ENCODE assay signal across 19 cellular contexts in genomic region chr2:86027196-86027912, GRCh38.
DNase-seq lines count a peak whose midpoint lies in the region; ATAC-seq and TF ChIP-seq lines count a peak whose summit lies in the region.
"Had no signal": no experiment of that assay in that cellular context is flagged by ENCODE, and none has a peak within 500 bp of the region (broad histone marks: within the 10 kb centered on the region; RNA-seq: fewer than 3 reads in every experiment).

No MANE protein-coding gene starts in this region.

- H3K36me3 ChIP-seq in BLaER1 treated with 17β-estradiol and CSF1 and Interleukin-3, amounts not matched to agents 10 nM and 100 nM, result peaks cover 60 to 100% (median 90%) of the 10 kb centered on the region in 11 experiments
- H3K36me3 ChIP-seq in PC-3 (ENCODE audit: low read depth, low read length) (peaks cover 53% of the 10 kb centered on the region), spleen (peaks cover 4 to 86% (median 56%) of the 10 kb centered on the region in 6 donors)

- H3K27me3 ChIP-seq in BLaER1 treated with 17β-estradiol and CSF1 and Interleukin-3, amounts not matched to agents 10 nM and 100 nM, result no peaks in the 10 kb centered on the region
- H3K27me3 ChIP-seq in PC-3 (ENCODE audit: low read length), result no peaks in the 10 kb centered on the region
- H3K27me3 ChIP-seq in spleen (replicated peaks in 1 of 7), result no peaks in the 10 kb centered on the region
- H3K27me3 ChIP-seq: cardiac muscle cell had no signal

- no peak overlapping the region for H3K4me3 Mint-ChIP-seq in stimulated activated naive CD8-positive, alpha-beta T cell treated with anti-CD3 and anti-CD28 coated beads, Interleukin-15, amount 100 ng/mL, for 72 hours
- H3K4me3 Mint-ChIP-seq: activated T-cell treated with anti-CD3 and anti-CD28 coated beads, Interleukin-2, amount 50 U/mL, for 4 hours; nephron had no signal

- TF ChIP-seq CTCF in PC-3 (conservative IDR thresholded peaks at IDR 0.05; ENCODE audit: low read depth, low read length) (no peak), spleen (IDR thresholded peaks at IDR 0.05 in 8 of 11, conservative IDR thresholded peaks at IDR 0.05 in 3 of 11) (no peak)

- no peaks in the 10 kb centered on the region for H3K9me3 ChIP-seq in BLaER1 treated with 17β-estradiol and CSF1 and Interleukin-3, amounts not matched to agents 10 nM and 100 nM (replicated peaks in 1 of 11)
- no peaks in the 10 kb centered on the region for H3K9me3 ChIP-seq in PC-3 (ENCODE audit: low read length)
- no peaks in the 10 kb centered on the region for H3K9me3 ChIP-seq in spleen
- H3K9me3 ChIP-seq: Caco-2, HAP-1 had no signal

- peaks cover 34% of the 10 kb centered on the region for H3K4me1 Mint-ChIP-seq in stimulated activated naive CD8-positive, alpha-beta T cell treated with anti-CD3 and anti-CD28 coated beads, Interleukin-15, amount 100 ng/mL, for 72 hours

- POLR2A ChIA-PET in PC-3 (lab: Charles Lee; ENCODE audit: unreplicated experiment), result no interaction called here

- peak overlapping the region in 5 of 11 experiments; percentile 14 to 46 (median 29); a peak in 5 of 22 replicates for H3K9ac ChIP-seq in BLaER1 treated with 17β-estradiol and CSF1 and Interleukin-3, amounts not matched to agents 10 nM and 100 nM
- no peak overlapping the region for H3K9ac ChIP-seq in PC-3 (ENCODE audit: low read length)

- H2AFZ ChIP-seq in PC-3 (ENCODE audit: low read length), result no peak overlapping the region

- peak overlapping the region in 7 of 11 experiments; percentile 24 to 53 (median 40); a peak in 10 of 22 replicates for H3K27ac ChIP-seq in BLaER1 treated with 17β-estradiol and CSF1 and Interleukin-3, amounts not matched to agents 10 nM and 100 nM
- no peak overlapping the region for H3K27ac ChIP-seq in PC-3 (ENCODE audit: low read length)
- peak overlapping the region in 5 of 8 donors; percentile 33 to 64 (median 59) for H3K27ac ChIP-seq in spleen

- WGBS in spleen, 5 donors, result 89 to 92% (median 91%) methylated on average over 17 of the region's 17 CpGs

- H3K9me2 ChIP-seq in PC-3 (replicated peaks; ENCODE audit: low read length), result no peaks in the 10 kb centered on the region

- peak overlapping the region; percentile 51 to 88 (median 73); a peak in 21 of 22 replicates for H3K4me2 ChIP-seq in BLaER1 treated with 17β-estradiol and CSF1 and Interleukin-3, amounts not matched to agents 10 nM and 100 nM
- no peak overlapping the region for H3K4me2 ChIP-seq in PC-3 (ENCODE audit: low read length)

- no peaks in the 10 kb centered on the region for H3K27me3 Mint-ChIP-seq in stimulated activated naive CD8-positive, alpha-beta T cell treated with anti-CD3 and anti-CD28 coated beads, Interleukin-15, amount 100 ng/mL, for 72 hours

- H3K79me2 ChIP-seq in PC-3 (ENCODE audit: low read length), result no peaks in the 10 kb centered on the region

- TSS peak; percentile 7 for BruUV-seq in PC-3 (replicated peaks; lab: Mats Ljungman, UMichigan)

- CTCF ChIA-PET in PC-3 (lab: Charles Lee), result no interaction called here

- no peak for DNase-seq in PC-3
- peak; percentile 17 for DNase-seq in left kidney (ENCODE audit: low read depth, low spot score)
- DNase-seq in spleen, result no peak
- DNase-seq in stimulated activated naive CD8-positive, alpha-beta T cell treated with anti-CD3 and anti-CD28 coated beads, Interleukin-15, amount 100 ng/mL, for 72 hours, result no peak
- DNase-seq: activated CD4-positive, alpha-beta T cell treated with anti-CD3 and anti-CD28 coated beads, Interleukin-2, amount 50 U/mL, for 1 hour; activated T-cell treated with anti-CD3 and anti-CD28 coated beads, Interleukin-2, amount 50 U/mL, for 4 hours; Caco-2; effector memory CD4-positive, alpha-beta T cell; MM.1S; NCI-H187 treated with DMSO at 0.1 percent for 48 hours; stimulated activated CD4-positive, alpha-beta T cell treated with anti-CD3 and anti-CD28 coated beads, Interleukin-15, amount 100 ng/mL, for 24 hours; stimulated activated naive CD4-positive, alpha-beta T cell had no signal

- H4K20me1 ChIP-seq in BLaER1 treated with 17β-estradiol and CSF1 and Interleukin-3, amounts not matched to agents 10 nM and 100 nM, result peaks cover 0 to 36% (median 16%) of the 10 kb centered on the region in 11 experiments; a peak in 10 of 22 replicates
- no peaks in the 10 kb centered on the region for H4K20me1 ChIP-seq in PC-3 (ENCODE audit: low read length)

- no peak for TF ChIP-seq POLR2A in spleen (IDR thresholded peaks at IDR 0.05)

- peak overlapping the region in 1 of 2 donors; percentile 12 for H3K27ac Mint-ChIP-seq in stimulated activated naive CD8-positive, alpha-beta T cell treated with anti-CD3 and anti-CD28 coated beads, Interleukin-15, amount 100 ng/mL, for 72 hours
- H3K27ac Mint-ChIP-seq: nephron had no signal

- ATAC-seq in PC-3, result no peak
- ATAC-seq in GM18858 (IDR thresholded peaks at IDR 0.05; ENCODE audit: unreplicated experiment), result no peak
- no peak for ATAC-seq in stimulated activated naive CD8-positive, alpha-beta T cell treated with anti-CD3 and anti-CD28 coated beads, Interleukin-15, amount 100 ng/mL, for 72 hours
- ATAC-seq in GM21526 (IDR thresholded peaks at IDR 0.05; ENCODE audit: low FRiP score, unreplicated experiment), result no peak
- ATAC-seq: activated T-cell treated with anti-CD3 and anti-CD28 coated beads, Interleukin-2, amount 50 U/mL, for 4 hours; HepG2 had no signal

- H3K9me3 Mint-ChIP-seq in stimulated activated naive CD8-positive, alpha-beta T cell treated with anti-CD3 and anti-CD28 coated beads, Interleukin-15, amount 100 ng/mL, for 72 hours, result no peaks in the 10 kb centered on the region
- H3K9me3 Mint-ChIP-seq: activated T-cell treated with anti-CD3 and anti-CD28 coated beads, Interleukin-2, amount 50 U/mL, for 4 hours; nephron had no signal

- no peak overlapping the region for H3K4me3 ChIP-seq in BLaER1 treated with 17β-estradiol and CSF1 and Interleukin-3, amounts not matched to agents 10 nM and 100 nM
- H3K4me3 ChIP-seq in PC-3 (ENCODE audit: low read length) (no peak overlapping the region), spleen (no peak overlapping the region)
- H3K4me3 ChIP-seq: cardiac muscle cell, HAP-1 had no signal

- intact Hi-C loops in PC-3 (cut with micrococcal nuclease) (no loop called here), spleen (cut with DNase I; ENCODE audit: low total_unique reads) (no loop called here)

- H3K4me1 ChIP-seq in BLaER1 treated with 17β-estradiol and CSF1 and Interleukin-3, amounts not matched to agents 10 nM and 100 nM, result peaks cover 21 to 51% (median 25%) of the 10 kb centered on the region in 10 experiments
- no peaks in the 10 kb centered on the region for H3K4me1 ChIP-seq in PC-3 (ENCODE audit: insufficient read depth, low read length)
- H3K4me1 ChIP-seq in spleen, result peaks cover 0 to 44% (median 20%) of the 10 kb centered on the region in 6 donors
- H3K4me1 ChIP-seq: HAP-1 had no signal

- no peaks in the 10 kb centered on the region for H3F3A ChIP-seq in PC-3 (ENCODE audit: low read length, unreplicated experiment)
